ENCODE assay signal across 19 cellular contexts in genomic region chr2:113697516-113697915, GRCh38. TPM values are rescaled to one million over a fixed set of nuclear protein-coding genes. Genes with fewer than 3 reads are reported as not detected.
DNase-seq lines count a peak whose midpoint lies in the region; ATAC-seq, FAIRE-seq and TF ChIP-seq lines count a peak whose summit lies in the region.
"Had no signal": no experiment of that assay in that cellular context is flagged by ENCODE, and none has a peak within 500 bp of the region (broad histone marks: within the 10 kb centered on the region; RNA-seq: fewer than 3 reads in every experiment).

No MANE protein-coding gene starts in this region.

- H3K36me3 ChIP-seq in aorta (ENCODE audit: control insufficient read depth in 1 of 2, insufficient read depth in 2 of 2, low read length in 1 of 2), result no peaks in the 10 kb centered on the region
- H3K36me3 ChIP-seq: BE2C had no signal

- H3K9me3 Mint-ChIP-seq in stimulated activated memory B cell treated with anti-CD40 and anti-IgM and Interleukin-4, amounts not matched to agents 10 μg/mL and 1 μg/mL and 100 μg/mL, for 72 hours, result peaks cover 3% of the 10 kb centered on the region

- no peak overlapping the region for H3K27ac ChIP-seq in aorta (ENCODE audit: low read depth in 1 of 2, low read length in 2 of 2)
- H3K27ac ChIP-seq: A549, C4-2B had no signal

- WGBS in aorta, 2 donors, result 95 to 96% methylated on average over 4 of the region's 4 CpGs

- no peaks in the 10 kb centered on the region for H3K9me3 ChIP-seq in aorta (ENCODE audit: control insufficient read depth, low read length)
- H3K9me3 ChIP-seq: A549, BE2C had no signal

- no peaks in the 10 kb centered on the region for H3K27me3 ChIP-seq in aorta (ENCODE audit: control insufficient read depth in 1 of 2, insufficient read depth in 2 of 2, low read length in 1 of 2)
- H3K27me3 ChIP-seq: BE2C had no signal

- no peak for FAIRE-seq in RCC 7860 (lab: Jason Lieb, UNC)
- FAIRE-seq: A549, GM12892, GM19239, HepG2, HTR-8/SVneo had no signal

- TF ChIP-seq CTCF in epithelial cell of esophagus (IDR thresholded peaks at IDR 0.05; ENCODE audit: insufficient read depth, low read depth, low read length, missing control alignments), result no peak

- no peaks in the 10 kb centered on the region for H3K4me1 ChIP-seq in aorta (ENCODE audit: control insufficient read depth in 1 of 2, insufficient read depth in 2 of 2, low read length in 2 of 2)
- H3K4me1 ChIP-seq: A549, BE2C had no signal

- no peak for ATAC-seq in stimulated activated memory B cell treated with anti-CD40 and anti-IgM and Interleukin-4, amounts not matched to agents 10 μg/mL and 1 μg/mL and 100 μg/mL, for 72 hours
- ATAC-seq in aorta (ENCODE audit: low FRiP score), result no peak
- no peak for ATAC-seq in left colon
- ATAC-seq: A549, HepG2 had no signal

- H3K36me3 Mint-ChIP-seq in stimulated activated memory B cell treated with anti-CD40 and anti-IgM and Interleukin-4, amounts not matched to agents 10 μg/mL and 1 μg/mL and 100 μg/mL, for 72 hours, result peaks cover 5% of the 10 kb centered on the region
- H3K36me3 Mint-ChIP-seq: CD4-positive, alpha-beta memory T cell had no signal

- no peaks in the 10 kb centered on the region for H3K27me3 Mint-ChIP-seq in stimulated activated memory B cell treated with anti-CD40 and anti-IgM and Interleukin-4, amounts not matched to agents 10 μg/mL and 1 μg/mL and 100 μg/mL, for 72 hours
- H3K27me3 Mint-ChIP-seq: CD4-positive, alpha-beta memory T cell had no signal

- H3K4me3 ChIP-seq in epithelial cell of esophagus (ENCODE audit: low read length) (no peak overlapping the region), aorta (ENCODE audit: low read length in 2 of 2) (no peak overlapping the region)
- H3K4me3 ChIP-seq: A549 had no signal

- peaks cover 61% of the 10 kb centered on the region for H3K4me1 Mint-ChIP-seq in stimulated activated memory B cell treated with anti-CD40 and anti-IgM and Interleukin-4, amounts not matched to agents 10 μg/mL and 1 μg/mL and 100 μg/mL, for 72 hours

- no peak overlapping the region for H3K4me3 Mint-ChIP-seq in stimulated activated memory B cell treated with anti-CD40 and anti-IgM and Interleukin-4, amounts not matched to agents 10 μg/mL and 1 μg/mL and 100 μg/mL, for 72 hours
- H3K4me3 Mint-ChIP-seq: CD4-positive, alpha-beta memory T cell; H9 had no signal

- DNase-seq in HT1080 (ENCODE audit: low read depth) (peak; percentile 70), RCC 7860 (ENCODE audit: low spot score) (peak; percentile 23), epithelial cell of esophagus (ENCODE audit: low read depth) (peak; percentile 42), aorta (no peak), left colon (no peak), NOMO-1 treated with DMSO at 0.1 percent for 48 hours (lab: John Stamatoyannopoulos, UW; ENCODE audit: unreplicated experiment) (no peak)
- DNase-seq: BE2C; CD4-positive, alpha-beta memory T cell; DMS79; GDM1; GOT3; H9 had no signal

- intact Hi-C loops in aorta (cut with DNase I), result no loop called here
- intact Hi-C loops in left colon (cut with DNase I, micrococcal nuclease), result no loop called here

- peak overlapping the region; percentile 12 for H3K27ac Mint-ChIP-seq in stimulated activated memory B cell treated with anti-CD40 and anti-IgM and Interleukin-4, amounts not matched to agents 10 μg/mL and 1 μg/mL and 100 μg/mL, for 72 hours
- H3K27ac Mint-ChIP-seq: CD4-positive, alpha-beta memory T cell; H9 had no signal

RNA-seq across cellular contexts. Expression of gene SLC35F5, which starts 58.9 kb away (rescaled TPM):
- 45.6 and 54.3 TPM in 2 replicates for total RNA-seq in HT1080 (2014; rRNA removed; shearing (Covaris generic))
- 43.6 and 45.6 TPM in 2 replicates for polyA plus RNA-seq in HT1080 (2015; cell fraction: cytosol; rRNA removed)
- polyA plus RNA-seq in HT1080 (2015; cell fraction: nucleus; rRNA removed), result 56.7 and 64.3 TPM in 2 replicates
- total RNA-seq in aorta (10 to 100 TPM; 73.5 to 82.4 TPM), left colon (100 to 1,000 TPM; 130 to 132 TPM)
- 10 to 100 TPM; 17.4 to 22.6 TPM for polyA plus RNA-seq in aorta

Comparison
In these comparisons a context has a peak if more than half of its experiments do, and no peak if none do; other contexts are left out.
1. DNase-seq: peak in HT1080 (single experiment), RCC 7860 (single experiment) and epithelial cell of esophagus (single experiment); none in aorta (0 of 2), left colon (0 of 2) and NOMO-1 treated with DMSO at 0.1 percent for 48 hours (single experiment).